Comparison of ENCODE assay signal across 25 cellular contexts in genomic region chr10:64332551-64332950, GRCh38.
DNase-seq lines count a peak whose midpoint lies in the region; TF ChIP-seq lines count a peak whose summit lies in the region.
"Had no signal": no experiment of that assay in that cellular context is flagged by ENCODE, and none has a peak within 500 bp of the region (broad histone marks: within the 10 kb centered on the region; RNA-seq: fewer than 3 reads in every experiment).

No MANE protein-coding gene starts in this region.

- H3K18ac ChIP-seq in mesendoderm (ENCODE audit: low read length) (no peak overlapping the region), trophoblast cell (ENCODE audit: low read length) (no peak overlapping the region)

- H3K9me2 ChIP-seq in Karpas-422 (replicated peaks; ENCODE audit: insufficient read depth, low read length), result no peaks in the 10 kb centered on the region

- H3K4me3 Mint-ChIP-seq in mesothelial cell of epicardium (no peak overlapping the region), glutamatergic neuron (ENCODE audit: unreplicated experiment) (no peak overlapping the region)
- H3K4me3 Mint-ChIP-seq: CD14-positive monocyte; CD4-positive, alpha-beta memory T cell; CD4-positive, CD25-positive, alpha-beta regulatory T cell; CD8-positive, alpha-beta memory T cell had no signal

- no peak overlapping the region for H3K23ac ChIP-seq in mesendoderm (ENCODE audit: low read length)
- no peak overlapping the region for H3K23ac ChIP-seq in trophoblast cell (ENCODE audit: low read length)

- no peak overlapping the region for H3K14ac ChIP-seq in trophoblast cell (ENCODE audit: low read length)

- H3K4me1 ChIP-seq in mesendoderm (ENCODE audit: control insufficient read depth, low read depth, low read length), result no peaks in the 10 kb centered on the region
- peaks cover 8 to 12% of the 10 kb centered on the region in 2 experiments for H3K4me1 ChIP-seq in trophoblast cell (ENCODE audit: control insufficient read depth in 1 of 2, insufficient read depth in 2 of 2, low read length in 2 of 2)
- H3K4me1 ChIP-seq in Karpas-422 (ENCODE audit: low read length), result no peaks in the 10 kb centered on the region
- H3K4me1 ChIP-seq: BE2C, BLaER1 had no signal

- H4K20me1 ChIP-seq in Karpas-422 (ENCODE audit: insufficient read depth, low read depth, low read length), result no peaks in the 10 kb centered on the region
- H4K20me1 ChIP-seq: BLaER1 had no signal

- H2AK5ac ChIP-seq in mesendoderm (ENCODE audit: low read length) (no peak overlapping the region), trophoblast cell (ENCODE audit: low read length) (no peak overlapping the region)

- no peaks in the 10 kb centered on the region for H3K27me3 ChIP-seq in mesendoderm (ENCODE audit: insufficient read depth, low read length, poor library complexity)
- no peaks in the 10 kb centered on the region for H3K27me3 ChIP-seq in trophoblast cell (ENCODE audit: insufficient read depth, low read length)
- 0 out of 2 replicates have a peak, but pooled peaks cover 2% of the 10 kb centered on the region for H3K27me3 ChIP-seq in Karpas-422 (ENCODE audit: low read length)
- H3K27me3 ChIP-seq: BE2C, BLaER1 had no signal

- no peak overlapping the region for H2BK15ac ChIP-seq in mesendoderm (replicated peaks; ENCODE audit: low read depth)

- TF ChIP-seq CTCF in mesothelial cell of epicardium (IDR thresholded peaks at IDR 0.05; ENCODE audit: unreplicated experiment) (no peak), glutamatergic neuron (IDR thresholded peaks at IDR 0.05; ENCODE audit: partially characterized antibody, unreplicated experiment) (no peak)

- H3K4me2 ChIP-seq in mesendoderm (ENCODE audit: low read length), result no peak overlapping the region
- H3K4me2 ChIP-seq in trophoblast cell (ENCODE audit: low read length), result no peak overlapping the region
- no peak overlapping the region for H3K4me2 ChIP-seq in Karpas-422 (ENCODE audit: low read depth, low read length, poor library complexity, severe bottlenecking)
- H3K4me2 ChIP-seq: BLaER1 had no signal

- no peak overlapping the region for H3K56ac ChIP-seq in mesendoderm (ENCODE audit: low read length)

- no peak overlapping the region for H4K8ac ChIP-seq in mesendoderm (ENCODE audit: low read depth, low read length)
- no peak overlapping the region for H4K8ac ChIP-seq in trophoblast cell (ENCODE audit: low read depth, low read length)

- H3K36me3 ChIP-seq in mesendoderm (ENCODE audit: control insufficient read depth, insufficient read depth, low read length), result no peaks in the 10 kb centered on the region
- no peaks in the 10 kb centered on the region for H3K36me3 ChIP-seq in trophoblast cell (ENCODE audit: control insufficient read depth in 1 of 2, insufficient read depth in 2 of 2, low read length in 2 of 2)
- no peaks in the 10 kb centered on the region for H3K36me3 ChIP-seq in Karpas-422 (ENCODE audit: insufficient read depth, low read length)
- H3K36me3 ChIP-seq: BE2C, BLaER1 had no signal

- H4K91ac ChIP-seq in trophoblast cell (ENCODE audit: low read depth, low read length), result no peak overlapping the region

- H2AFZ ChIP-seq in trophoblast cell (ENCODE audit: insufficient read depth, low read length, poor library complexity) (no peak overlapping the region), Karpas-422 (ENCODE audit: low read length) (no peak overlapping the region)

- no peak overlapping the region for H2BK120ac ChIP-seq in mesendoderm (ENCODE audit: low read depth, low read length)
- H2BK120ac ChIP-seq in trophoblast cell (ENCODE audit: insufficient read depth, low read length, poor library complexity), result no peak overlapping the region

- H4K12ac ChIP-seq in trophoblast cell (ENCODE audit: low read depth, low read length), result no peak overlapping the region

- peak overlapping the region; percentile 13 for H3K27ac Mint-ChIP-seq in mesothelial cell of epicardium
- H3K27ac Mint-ChIP-seq in glutamatergic neuron (ENCODE audit: unreplicated experiment), result no peak overlapping the region
- H3K27ac Mint-ChIP-seq: CD14-positive monocyte; CD4-positive, CD25-positive, alpha-beta regulatory T cell; CD8-positive, alpha-beta memory T cell had no signal

- in situ Hi-C loops in G401 (cut with HindIII; ENCODE audit: low sequenced_read_pairs), result no loop called here

- H3K4me3 ChIP-seq in mesendoderm (ENCODE audit: low read length), result no peak overlapping the region
- H3K4me3 ChIP-seq in trophoblast cell (ENCODE audit: low read depth, low read length), result no peak overlapping the region
- no peak overlapping the region for H3K4me3 ChIP-seq in Karpas-422 (ENCODE audit: low read length)
- H3K4me3 ChIP-seq: BLaER1 had no signal

- no peak overlapping the region for H2BK12ac ChIP-seq in trophoblast cell (ENCODE audit: low read length)

- WGBS in mesendoderm (ENCODE audit: extremely low coverage, insufficient coverage, low lambda C conversion rate), result no CpG with 5 or more reads among the region's 1 CpG
- no CpG with 5 or more reads among the region's 1 CpG for WGBS in trophoblast cell (ENCODE audit: extremely low coverage, insufficient coverage, insufficient read length)

- H3K27me3 Mint-ChIP-seq in mesothelial cell of epicardium (ENCODE audit: low read depth), result no peaks in the 10 kb centered on the region
- H3K27me3 Mint-ChIP-seq in glutamatergic neuron (ENCODE audit: unreplicated experiment), result no peaks in the 10 kb centered on the region
- H3K27me3 Mint-ChIP-seq: CD4-positive, alpha-beta memory T cell; CD4-positive, CD25-positive, alpha-beta regulatory T cell; CD8-positive, alpha-beta memory T cell had no signal

- DNase-seq in SK-N-DZ (ENCODE audit: low spot score), result peak; percentile 86
- DNase-seq in mesendoderm, result peak; percentile 70
- no peak for DNase-seq in mesothelial cell of epicardium (ENCODE audit: low spot score in 2 of 2, unreplicated experiment in 2 of 2)
- DNase-seq in trophoblast cell, result peak in 1 of 2 donors; percentile 9
- DNase-seq in G401 (ENCODE audit: low spot score), result no peak
- DNase-seq in Karpas-422, result no peak
- no peak for DNase-seq in NCI-H1417 treated with DMSO at 0.1 percent for 48 hours (lab: John Stamatoyannopoulos, UW)
- DNase-seq in glutamatergic neuron, result no peak
- DNase-seq: 8988T; ACHN; BE2C; C1 segment of cervical spinal cord; CD4-positive, alpha-beta memory T cell; CD4-positive, CD25-positive, alpha-beta regulatory T cell; CD8-positive, alpha-beta memory T cell; COR-L47; DMS 273 treated with DMSO at 0.1 percent for 48 hours; DMS153; DMS53; DMS79; DND-41; EL; GF-D8 had no signal

- H3K79me1 ChIP-seq in mesendoderm (ENCODE audit: low read length) (no peaks in the 10 kb centered on the region), trophoblast cell (ENCODE audit: low read length) (peaks cover 16% of the 10 kb centered on the region)

- H3K79me2 ChIP-seq in mesendoderm (ENCODE audit: control insufficient read depth, insufficient read depth, low read length), result no peaks in the 10 kb centered on the region
- no peaks in the 10 kb centered on the region for H3K79me2 ChIP-seq in trophoblast cell (ENCODE audit: control insufficient read depth, insufficient read depth, low read length, poor library complexity)
- no peaks in the 10 kb centered on the region for H3K79me2 ChIP-seq in Karpas-422 (ENCODE audit: low read length)

- H3K4ac ChIP-seq in mesendoderm (ENCODE audit: low read depth, low read length), result no peak overlapping the region
- H3K4ac ChIP-seq in trophoblast cell (ENCODE audit: low read depth, low read length), result no peak overlapping the region

- H2BK5ac ChIP-seq in mesendoderm (ENCODE audit: low read length), result no peak overlapping the region
- no peak overlapping the region for H2BK5ac ChIP-seq in trophoblast cell (ENCODE audit: low read depth, low read length, poor library complexity)

- H3K9me3 Mint-ChIP-seq in mesothelial cell of epicardium (peaks cover 2% of the 10 kb centered on the region), glutamatergic neuron (ENCODE audit: unreplicated experiment) (no peaks in the 10 kb centered on the region)

- H3K27ac ChIP-seq in mesendoderm (ENCODE audit: low read depth, low read length), result no peak overlapping the region
- peak overlapping the region; percentile 93 for H3K27ac ChIP-seq in trophoblast cell (ENCODE audit: low read depth, low read length)
- no peak overlapping the region for H3K27ac ChIP-seq in Karpas-422 (ENCODE audit: low read length)
- H3K27ac ChIP-seq: BLaER1 had no signal

- no peaks in the 10 kb centered on the region for H3K36me3 Mint-ChIP-seq in mesothelial cell of epicardium
- H3K36me3 Mint-ChIP-seq in glutamatergic neuron (ENCODE audit: unreplicated experiment), result no peaks in the 10 kb centered on the region
- H3K36me3 Mint-ChIP-seq: CD14-positive monocyte; CD4-positive, alpha-beta memory T cell; CD4-positive, CD25-positive, alpha-beta regulatory T cell; CD8-positive, alpha-beta memory T cell had no signal

- H3K9me3 ChIP-seq in trophoblast cell (ENCODE audit: insufficient read depth, low read depth, low read length) (no peaks in the 10 kb centered on the region), Karpas-422 (ENCODE audit: low read length) (no peaks in the 10 kb centered on the region)
- H3K9me3 ChIP-seq: BE2C, BLaER1 had no signal

- H3K4me1 Mint-ChIP-seq in mesothelial cell of epicardium, result peaks cover 15% of the 10 kb centered on the region
- H3K4me1 Mint-ChIP-seq in glutamatergic neuron (ENCODE audit: low read depth, unreplicated experiment), result peaks cover 3% of the 10 kb centered on the region
- H3K4me1 Mint-ChIP-seq: CD14-positive monocyte; CD4-positive, alpha-beta memory T cell; CD4-positive, CD25-positive, alpha-beta regulatory T cell; CD8-positive, alpha-beta memory T cell had no signal

- no peak overlapping the region for H4K5ac ChIP-seq in mesendoderm (ENCODE audit: low read length)

- H3K9ac ChIP-seq in mesendoderm (ENCODE audit: low read length) (no peak overlapping the region), trophoblast cell (ENCODE audit: low read length) (no peak overlapping the region), Karpas-422 (ENCODE audit: low read length) (no peak overlapping the region)
- H3K9ac ChIP-seq: BLaER1 had no signal

Comparison
In these comparisons a context has a peak if more than half of its experiments do, and no peak if none do; other contexts are left out.
1. DNase-seq: peak in SK-N-DZ (single experiment) and mesendoderm (single experiment); none in mesothelial cell of epicardium (0 of 2), G401 (single experiment), Karpas-422 (single experiment), NCI-H1417 treated with DMSO at 0.1 percent for 48 hours (single experiment) and glutamatergic neuron (single experiment).